Comparison of ENCODE assay signal across 18 cellular contexts in genomic region chr22:48004038-48004437, GRCh38.
"Had no signal": no experiment of that assay in that cellular context is flagged by ENCODE, and none has a peak within 500 bp of the region (broad histone marks: within the 10 kb centered on the region; RNA-seq: fewer than 3 reads in every experiment).

No MANE protein-coding gene starts in this region.

- H3K27ac Mint-ChIP-seq: activated naive CD8-positive, alpha-beta T cell; dendritic cell treated with granulocyte-macrophage colony-stimulating factor and Interleukin-4, amounts not matched to agents 40 ng/mL and 50 ng/mL, for 4 days; natural killer cell had no signal

- H3K27me3 ChIP-seq: neutrophil had no signal

- H3K4me3 Mint-ChIP-seq: activated naive CD8-positive, alpha-beta T cell; dendritic cell treated with granulocyte-macrophage colony-stimulating factor and Interleukin-4, amounts not matched to agents 40 ng/mL and 50 ng/mL, for 4 days; natural killer cell had no signal

- H3K4me1 ChIP-seq: parathyroid adenoma, stomach had no signal

- H3K36me3 Mint-ChIP-seq: activated naive CD8-positive, alpha-beta T cell; natural killer cell had no signal

- H3K4me3 ChIP-seq: smooth muscle cell, stomach, thoracic aorta had no signal

- H3K9me3 ChIP-seq: neutrophil, stomach, thoracic aorta had no signal

- H3K4me2 ChIP-seq: smooth muscle cell had no signal

- H3K4me1 Mint-ChIP-seq: natural killer cell had no signal

- H3K27ac ChIP-seq: neutrophil, parathyroid adenoma, stomach, thoracic aorta had no signal

- H2AFZ ChIP-seq: parathyroid adenoma had no signal

- H3K9ac ChIP-seq: parathyroid adenoma had no signal

- H3K36me3 ChIP-seq: neutrophil, stomach, thoracic aorta had no signal

- H3K79me2 ChIP-seq: parathyroid adenoma had no signal

- ATAC-seq: activated CD4-positive, CD25-positive, alpha-beta regulatory T cell treated with anti-CD3 and anti-CD28 coated beads, Interleukin-2, amount 50 U/mL, for 24 hours; natural killer cell; sciatic nerve had no signal

- DNase-seq: activated CD8-positive, alpha-beta memory T cell treated with anti-CD3 and anti-CD28 coated beads for 24 hours; activated gamma-delta T cell; amniotic stem cell; effector CD8-positive, alpha-beta T cell; mesenchymal stem cell; natural killer cell; stimulated activated CD4-positive, alpha-beta T cell treated with anti-CD3 and anti-CD28 coated beads, Interleukin-4, amount 100 ng/mL, for 1 hour; stomach; T-helper 1 cell; T1000 had no signal

- H3K9me3 Mint-ChIP-seq: dendritic cell treated with granulocyte-macrophage colony-stimulating factor and Interleukin-4, amounts not matched to agents 40 ng/mL and 50 ng/mL, for 4 days; natural killer cell had no signal
